14 cellular contexts compared by ENCODE assay signal in genomic region chr9:38380230-38380871, GRCh38. TPM values are rescaled to one million over a fixed set of nuclear protein-coding genes. Genes with fewer than 3 reads are reported as not detected.
DNase-seq lines count a peak whose midpoint lies in the region; ATAC-seq and TF ChIP-seq lines count a peak whose summit lies in the region.
"Had no signal": no experiment of that assay in that cellular context is flagged by ENCODE, and none has a peak within 500 bp of the region (broad histone marks: within the 10 kb centered on the region; RNA-seq: fewer than 3 reads in every experiment).

No MANE protein-coding gene starts in this region.

- H3K27me3 ChIP-seq in body of pancreas, result no peaks in the 10 kb centered on the region
- peaks cover under 1% of the 10 kb centered on the region for H3K27me3 ChIP-seq in neural progenitor cell

- peak overlapping the region; percentile 41 for H3K4me3 Mint-ChIP-seq in neural progenitor cell
- H3K4me3 Mint-ChIP-seq: activated naive CD8-positive, alpha-beta T cell; CD4-positive, CD25-positive, alpha-beta regulatory T cell; stimulated activated naive CD8-positive, alpha-beta T cell treated with anti-CD3 and anti-CD28 coated beads, Interleukin-15, amount 100 ng/mL, for 72 hours had no signal

- peaks cover 18% of the 10 kb centered on the region for H3K4me1 ChIP-seq in body of pancreas
- peaks cover 30% of the 10 kb centered on the region for H3K4me1 ChIP-seq in neural progenitor cell

- intact Hi-C loops in body of pancreas (cut with DNase I), result no loop called here

- no peak overlapping the region for H3K9ac ChIP-seq in neural progenitor cell

- DNase-seq in EH (ENCODE audit: low read depth) (peak; percentile 17), M059J (ENCODE audit: low read depth) (peak; percentile 69), body of pancreas (no peak), neural progenitor cell (ENCODE audit: low spot score) (no peak), foreskin fibroblast (no peak), left lobe of liver (ENCODE audit: low spot score) (no peak), HuH-7.5 (ENCODE audit: low spot score) (no peak)
- DNase-seq in activated CD4-positive, alpha-beta T cell treated with anti-CD3 and anti-CD28 coated beads for 1 hour, result no peak
- DNase-seq: CD4-positive, CD25-positive, alpha-beta regulatory T cell; cortex of kidney; stimulated activated CD4-positive, alpha-beta T cell treated with anti-CD3 and anti-CD28 coated beads, Interleukin-4, amount 100 ng/mL, for 4 hours; stimulated activated naive CD8-positive, alpha-beta T cell treated with anti-CD3 and anti-CD28 coated beads, Interleukin-15, amount 100 ng/mL, for 72 hours had no signal

- ATAC-seq in body of pancreas (no peak), left lobe of liver (no peak)
- ATAC-seq: stimulated activated naive CD8-positive, alpha-beta T cell treated with anti-CD3 and anti-CD28 coated beads, Interleukin-15, amount 100 ng/mL, for 72 hours had no signal

- WGBS in body of pancreas, 2 donors, result 55 to 67% methylated on average over 6 of the region's 6 CpGs

- H2AFZ ChIP-seq in neural progenitor cell (replicated peaks), result no peak overlapping the region

- H3F3A ChIP-seq in neural progenitor cell (ENCODE audit: low read depth), result peaks cover 27% of the 10 kb centered on the region

- peaks cover 18% of the 10 kb centered on the region for H3K27me3 Mint-ChIP-seq in neural progenitor cell (ENCODE audit: insufficient read depth, low read depth)
- H3K27me3 Mint-ChIP-seq: activated naive CD8-positive, alpha-beta T cell had no signal

- TF ChIP-seq CTCF in body of pancreas (IDR thresholded peaks at IDR 0.05) (no peak), neural progenitor cell (IDR thresholded peaks at IDR 0.05) (no peak), foreskin fibroblast (IDR thresholded peaks at IDR 0.05; ENCODE audit: low read depth, low read length) (no peak)

- peaks cover 11% of the 10 kb centered on the region for H3K9me3 Mint-ChIP-seq in neural progenitor cell

- no peaks in the 10 kb centered on the region for H4K20me1 ChIP-seq in neural progenitor cell (ENCODE audit: low read depth)

- no peak overlapping the region for H3K4me3 ChIP-seq in body of pancreas
- H3K4me3 ChIP-seq in neural progenitor cell, result no peak overlapping the region
- H3K4me3 ChIP-seq in foreskin fibroblast (ENCODE audit: low read depth in 1 of 2, low read length in 2 of 2), result no peak overlapping the region

- no peaks in the 10 kb centered on the region for H3K79me2 ChIP-seq in neural progenitor cell (ENCODE audit: low read depth)

- no peak for TF ChIP-seq POLR2A in body of pancreas (IDR thresholded peaks at IDR 0.05)

- no peaks in the 10 kb centered on the region for H3K36me3 Mint-ChIP-seq in neural progenitor cell
- H3K36me3 Mint-ChIP-seq: activated naive CD8-positive, alpha-beta T cell; CD4-positive, CD25-positive, alpha-beta regulatory T cell had no signal

- peak overlapping the region; percentile 34 for H3K27ac Mint-ChIP-seq in neural progenitor cell
- H3K27ac Mint-ChIP-seq: activated naive CD8-positive, alpha-beta T cell; CD4-positive, CD25-positive, alpha-beta regulatory T cell; stimulated activated naive CD8-positive, alpha-beta T cell treated with anti-CD3 and anti-CD28 coated beads, Interleukin-15, amount 100 ng/mL, for 72 hours had no signal

- H3K9me3 ChIP-seq in body of pancreas, result peaks cover 0 to 6% (median 0%) of the 10 kb centered on the region in 3 donors
- no peaks in the 10 kb centered on the region for H3K9me3 ChIP-seq in neural progenitor cell (ENCODE audit: low read depth)

- H3K27ac ChIP-seq in body of pancreas, result peak overlapping the region in 3 of 4 donors; percentile 61 to 80 (median 72)
- peak overlapping the region; percentile 71 for H3K27ac ChIP-seq in neural progenitor cell

- H3K4me1 Mint-ChIP-seq in neural progenitor cell, result peaks cover 41% of the 10 kb centered on the region
- H3K4me1 Mint-ChIP-seq: CD4-positive, CD25-positive, alpha-beta regulatory T cell; stimulated activated naive CD8-positive, alpha-beta T cell treated with anti-CD3 and anti-CD28 coated beads, Interleukin-15, amount 100 ng/mL, for 72 hours had no signal

- no peaks in the 10 kb centered on the region for H3K36me3 ChIP-seq in body of pancreas (replicated peaks in 1 of 2; ENCODE audit: insufficient read depth in 1 of 2, low read depth in 2 of 2)
- H3K36me3 ChIP-seq in neural progenitor cell, result no peaks in the 10 kb centered on the region

- peak overlapping the region; percentile 65 for H3K4me2 ChIP-seq in neural progenitor cell

RNA-seq across cellular contexts. Expression of gene ALDH1B1, which starts 12.2 kb away (rescaled TPM):
- total RNA-seq in M059J (2014; rRNA removed; shearing (Covaris generic)), result 21.9 and 34.7 TPM in 2 replicates
- 10 to 100 TPM; 11.7 to 17.5 TPM for total RNA-seq in body of pancreas
- 32.9 and 44.0 TPM in 2 replicates for total RNA-seq in neural progenitor cell (ENCODE audit: low replicate concordance)
- total RNA-seq in left lobe of liver, result 53.7 TPM

RNA-seq across cellular contexts. Expression of gene IGFBPL1, which starts 43.9 kb away (rescaled TPM):
- 5.5 and 6.4 TPM in 2 replicates for total RNA-seq in M059J (2014; rRNA removed; shearing (Covaris generic))
- total RNA-seq in body of pancreas (1 to 10 TPM; 2.3 to 3.3 TPM), neural progenitor cell (ENCODE audit: low replicate concordance) (26.6 and 43.2 TPM in 2 replicates), left lobe of liver (not detected)
- total RNA-seq: CD4-positive, CD25-positive, alpha-beta regulatory T cell; fibroblast of villous mesenchyme had no signal

Comparison
In these comparisons a context has a peak if more than half of its experiments do, and no peak if none do; other contexts are left out.
1. DNase-seq: peak in EH (single experiment) and M059J (single experiment); none in body of pancreas (0 of 4), neural progenitor cell (single experiment), foreskin fibroblast (0 of 2), left lobe of liver (single experiment), activated CD4-positive, alpha-beta T cell treated with anti-CD3 and anti-CD28 coated beads for 1 hour (single experiment) and HuH-7.5 (single experiment).